Comparison of ENCODE assay signal across 18 cellular contexts in genomic region chr6:31569861-31570536, GRCh38. TPM values are rescaled to one million over a fixed set of nuclear protein-coding genes. Genes with fewer than 3 reads are reported as not detected.
DNase-seq lines count a peak whose midpoint lies in the region; ATAC-seq and TF ChIP-seq lines count a peak whose summit lies in the region.
"Had no signal": no experiment of that assay in that cellular context is flagged by ENCODE, and none has a peak within 500 bp of the region (broad histone marks: within the 10 kb centered on the region; RNA-seq: fewer than 3 reads in every experiment).

No MANE protein-coding gene starts in this region.

- no peaks in the 10 kb centered on the region for H3K9me2 ChIP-seq in SU-DHL-6 (replicated peaks; ENCODE audit: insufficient read depth, low read length)

- H3K36me3 ChIP-seq in SU-DHL-6 (ENCODE audit: low read length), result no peaks in the 10 kb centered on the region
- H3K36me3 ChIP-seq in naive thymus-derived CD4-positive, alpha-beta T cell (ENCODE audit: control insufficient read depth in 2 of 3, insufficient read depth in 3 of 3, low read length in 3 of 3), result peaks cover 0 to 7% (median 0%) of the 10 kb centered on the region in 3 experiments
- H3K36me3 ChIP-seq: MG63, prostate gland had no signal

- peaks cover 69 to 73% of the 10 kb centered on the region in 2 donors for H3K4me1 ChIP-seq in naive thymus-derived CD4-positive, alpha-beta T cell (ENCODE audit: control insufficient read depth in 2 of 2, insufficient read depth in 2 of 2, low read length in 2 of 2)
- H3K4me1 ChIP-seq: body of pancreas, prostate gland had no signal

- no peak overlapping the region for H2AFZ ChIP-seq in SU-DHL-6 (ENCODE audit: low read depth, low read length, severe bottlenecking)

- intact Hi-C loops in naive thymus-derived CD4-positive, alpha-beta T cell (cut with micrococcal nuclease), result loop anchor here in 1 of 2 donors (2.0 kb wide), 1 partner anchor 51 kb away; the partner anchor contains the start of gene PRRC2A

- H3K4me1 Mint-ChIP-seq in naive thymus-derived CD4-positive, alpha-beta T cell, result peaks cover 57 to 93% (median 82%) of the 10 kb centered on the region in 7 donors

- H3K9me3 Mint-ChIP-seq in naive thymus-derived CD4-positive, alpha-beta T cell, result peaks cover 0 to 2% (median 0%) of the 10 kb centered on the region in 11 donors
- H3K9me3 Mint-ChIP-seq: type B pancreatic cell had no signal

- H4K20me1 ChIP-seq in SU-DHL-6 (ENCODE audit: low read depth, low read length), result no peaks in the 10 kb centered on the region

- peak overlapping the region; percentile 86 for H3K4me2 ChIP-seq in SU-DHL-6 (ENCODE audit: low read depth, low read length, poor library complexity, severe bottlenecking)

- H3K9me3 ChIP-seq in SU-DHL-6 (ENCODE audit: insufficient read depth, low read length), result no peaks in the 10 kb centered on the region
- H3K9me3 ChIP-seq in naive thymus-derived CD4-positive, alpha-beta T cell (ENCODE audit: control insufficient read depth in 2 of 3, low read length in 3 of 3), result no peaks in the 10 kb centered on the region
- H3K9me3 ChIP-seq: body of pancreas, MG63, prostate gland had no signal

- peak overlapping the region; percentile 16; the same call in 1 of the 2 replicates for H3K4me3 ChIP-seq in GM12865 (ENCODE audit: low read depth, low read length)
- peak overlapping the region; percentile 63 for H3K4me3 ChIP-seq in SU-DHL-6 (ENCODE audit: insufficient read depth, low read length, poor library complexity, severe bottlenecking)
- H3K4me3 ChIP-seq in naive thymus-derived CD4-positive, alpha-beta T cell (ENCODE audit: low read length), result no peak overlapping the region
- H3K4me3 ChIP-seq: body of pancreas, MG63, prostate gland had no signal

- H3K27me3 ChIP-seq in SU-DHL-6 (ENCODE audit: low read length), result no peaks in the 10 kb centered on the region
- H3K27me3 ChIP-seq in naive thymus-derived CD4-positive, alpha-beta T cell (ENCODE audit: control insufficient read depth in 2 of 2, insufficient read depth in 2 of 2, low read length in 2 of 2), result no peaks in the 10 kb centered on the region
- H3K27me3 ChIP-seq: body of pancreas, MG63 had no signal

- H3K4me3 Mint-ChIP-seq in naive thymus-derived CD4-positive, alpha-beta T cell, result peak overlapping the region in 8 of 10 donors; percentile 9 to 99 (median 38)
- H3K4me3 Mint-ChIP-seq: type B pancreatic cell had no signal

- TF ChIP-seq CTCF in GM12865 (IDR thresholded peaks at IDR 0.05; ENCODE audit: insufficient read depth, low read depth, low read length, missing control alignments), result no peak
- TF ChIP-seq CTCF in SU-DHL-6 (IDR thresholded peaks at IDR 0.05; ENCODE audit: insufficient read depth, low read length, poor library complexity, severe bottlenecking), result no peak

- H3K27me3 Mint-ChIP-seq in naive thymus-derived CD4-positive, alpha-beta T cell, result peaks cover 0 to 31% (median 0%) of the 10 kb centered on the region in 5 donors

- H3F3A ChIP-seq in SU-DHL-6 (ENCODE audit: insufficient read depth), result peaks cover 72% of the 10 kb centered on the region

- DNase-seq in GM12865 (ENCODE audit: low read depth) (no peak), NCI-H526 (lab: John Stamatoyannopoulos, UW) (no peak)
- DNase-seq in naive thymus-derived CD4-positive, alpha-beta T cell, result no peak
- DNase-seq: activated gamma-delta T cell treated with Interleukin-2 at 50 U/mL for 16 hours, body of pancreas, DMS79, MG63, NCI-H2227 treated with DMSO at 0.1 percent for 48 hours, T-helper 1 cell had no signal

- peaks cover 56% of the 10 kb centered on the region for H3K79me2 ChIP-seq in SU-DHL-6 (ENCODE audit: insufficient read depth, low read length)

- peaks cover 0 to 23% (median 4%) of the 10 kb centered on the region in 5 donors for H3K36me3 Mint-ChIP-seq in naive thymus-derived CD4-positive, alpha-beta T cell
- H3K36me3 Mint-ChIP-seq: type B pancreatic cell had no signal

- H3K27ac Mint-ChIP-seq in naive thymus-derived CD4-positive, alpha-beta T cell, result peak overlapping the region; percentile 19 to 99 (median 94)
- H3K27ac Mint-ChIP-seq: type B pancreatic cell had no signal

- POLR2A ChIA-PET in naive thymus-derived CD4-positive, alpha-beta T cell (lab: Charles Lee), result interaction anchor here (0.6 to 66.4 kb wide), 4 partner anchors 6 to 102 kb away, joined by 4 to 3078 read pairs (median 1542); partner anchors contain the start of genes AIF1, ATP6V1G2, DDX39B and LST1

- ATAC-seq in naive thymus-derived CD4-positive, alpha-beta T cell, result no peak
- no peak for ATAC-seq in HG02588 (IDR thresholded peaks at IDR 0.05; ENCODE audit: unreplicated experiment)
- ATAC-seq: body of pancreas had no signal

- peak overlapping the region; percentile 92 for H3K27ac ChIP-seq in SU-DHL-6 (ENCODE audit: low read depth, low read length)
- peak overlapping the region; percentile 77 for H3K27ac ChIP-seq in naive thymus-derived CD4-positive, alpha-beta T cell (ENCODE audit: low read depth, low read length)
- H3K27ac ChIP-seq: body of pancreas, C4-2B, epithelial cell of prostate, prostate gland, VCaP had no signal

- H3K9ac ChIP-seq in SU-DHL-6 (ENCODE audit: low read length), result peak overlapping the region; percentile 84

- CTCF ChIA-PET in naive thymus-derived CD4-positive, alpha-beta T cell (lab: Charles Lee), result interaction anchor here (0.6 to 5.1 kb wide), 5 partner anchors 11 to 26 kb away, joined by 4 to 48 read pairs (median 10); partner anchors contain the start of genes LTB and NCR3

RNA-seq across cellular contexts. Expression of gene LTA, which starts 2.1 kb away (rescaled TPM):
- total RNA-seq in naive thymus-derived CD4-positive, alpha-beta T cell, result 100 to 1,000 TPM in 1 of 5 experiments, 10 to 100 TPM in 4; 12.3 to 110 (median 20.2) TPM
- 10 to 100 TPM; 24.0 to 27.5 TPM for polyA plus RNA-seq in naive thymus-derived CD4-positive, alpha-beta T cell
- total RNA-seq: body of pancreas, frontal cortex, liver had no signal

RNA-seq across cellular contexts. Expression of gene TNF, which starts 5.4 kb away (rescaled TPM):
- 100 to 1,000 TPM in 1 of 5 experiments, 10 to 100 TPM in 1, 1 to 10 TPM in 3; 5.4 to 125 (median 8.7) TPM for total RNA-seq in naive thymus-derived CD4-positive, alpha-beta T cell
- polyA plus RNA-seq in naive thymus-derived CD4-positive, alpha-beta T cell, result 1 to 10 TPM in 1 of 2 donors, under 1 TPM in 1; 0.73 to 1.1 TPM
- total RNA-seq: frontal cortex had no signal

RNA-seq across cellular contexts. Expression of gene LTB, which starts 12.2 kb away (rescaled TPM):
- 1,000 to 10,000 TPM in 1 of 5 experiments, 100 to 1,000 TPM in 4; 370 to 1,909 (median 670) TPM for total RNA-seq in naive thymus-derived CD4-positive, alpha-beta T cell
- 1,000 to 10,000 TPM; 1,970 to 2,371 TPM for polyA plus RNA-seq in naive thymus-derived CD4-positive, alpha-beta T cell
- total RNA-seq: frontal cortex had no signal

RNA-seq across cellular contexts. Expression of gene LST1, which starts 16.1 kb away (rescaled TPM):
- total RNA-seq in naive thymus-derived CD4-positive, alpha-beta T cell, result 100 to 1,000 TPM in 2 of 5 experiments, 10 to 100 TPM in 3; 15.1 to 234 (median 32.0) TPM
- 10 to 100 TPM in 1 of 2 donors, 1 to 10 TPM in 1; 8.4 to 15.3 TPM for polyA plus RNA-seq in naive thymus-derived CD4-positive, alpha-beta T cell

RNA-seq across cellular contexts. Expression of gene NFKBIL1, which starts 22.6 kb away (rescaled TPM):
- total RNA-seq in naive thymus-derived CD4-positive, alpha-beta T cell, result 10 to 100 TPM in 4 of 5 experiments, 1 to 10 TPM in 1; 8.7 to 17.2 (median 11.6) TPM
- polyA plus RNA-seq in naive thymus-derived CD4-positive, alpha-beta T cell, result 10 to 100 TPM in 1 of 2 donors, 1 to 10 TPM in 1; 9.4 to 13.8 TPM
